ENCODE assay signal across 23 cellular contexts in the genomic region with DNA sequence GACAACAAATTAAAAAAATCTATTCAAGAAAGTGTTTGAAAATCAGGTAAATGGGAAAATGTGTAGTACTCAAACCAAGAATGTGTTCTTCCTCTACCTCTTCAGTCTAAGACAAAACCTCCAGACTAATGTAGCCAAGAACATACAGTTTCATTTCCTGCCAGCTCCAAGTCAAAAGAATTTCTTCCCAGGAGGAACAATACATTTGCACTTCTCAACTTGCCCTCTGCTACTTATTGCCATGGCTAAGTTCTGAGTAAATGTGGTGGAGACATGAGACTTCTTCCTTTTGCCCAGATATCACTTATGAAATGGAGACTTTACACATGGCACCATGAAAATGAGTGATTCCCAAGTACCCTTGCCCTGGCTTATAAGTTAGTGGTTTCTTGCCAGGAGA.
"Had no signal": no experiment of that assay in that cellular context is flagged by ENCODE, and none has a peak within 500 bp of the region (broad histone marks: within the 10 kb centered on the region; RNA-seq: fewer than 3 reads in every experiment).

No MANE protein-coding gene starts in this region.

- DNase-seq: cortex of kidney; gastrocnemius medialis; heart left ventricle; left cardiac atrium; left lung; mesendoderm; midbrain; naive thymus-derived CD4-positive, alpha-beta T cell; right lobe of liver; small intestine; stimulated activated CD4-positive, alpha-beta T cell treated with anti-CD3 and anti-CD28 coated beads, Interleukin-15, amount 100 ng/mL, for 24 hours; stimulated activated CD4-positive, alpha-beta T cell treated with anti-CD3 and anti-CD28 coated beads, Interleukin-2, amount 100 ng/mL, for 48 hours; stimulated activated naive B cell treated with anti-CD40 and anti-IgM and Interleukin-4, amounts not matched to agents 10 μg/mL and 1 μg/mL and 100 μg/mL, for 72 hours; transverse colon; upper lobe of right lung had no signal

- H3K9me3 Mint-ChIP-seq: nephron; neural progenitor cell; stimulated activated naive B cell treated with anti-CD40 and anti-IgM and Interleukin-4, amounts not matched to agents 10 μg/mL and 1 μg/mL and 100 μg/mL, for 72 hours had no signal

- H3K4me1 Mint-ChIP-seq: naive thymus-derived CD4-positive, alpha-beta T cell; nephron; stimulated activated naive B cell treated with anti-CD40 and anti-IgM and Interleukin-4, amounts not matched to agents 10 μg/mL and 1 μg/mL and 100 μg/mL, for 72 hours had no signal

- H3K27me3 ChIP-seq: esophagus muscularis mucosa, gastrocnemius medialis, heart left ventricle, hepatocyte, left lung, neural progenitor cell, right lobe of liver, transverse colon, upper lobe of right lung, vagina had no signal

- H3K27me3 Mint-ChIP-seq: naive thymus-derived CD4-positive, alpha-beta T cell; progenitor cell of endocrine pancreas; stimulated activated naive B cell treated with anti-CD40 and anti-IgM and Interleukin-4, amounts not matched to agents 10 μg/mL and 1 μg/mL and 100 μg/mL, for 72 hours; stimulated activated naive CD8-positive, alpha-beta T cell treated with anti-CD3 and anti-CD28 coated beads, Interleukin-15, Interleukin-2, amounts not matched to agents 100 ng/mL and 50 ng/mL, for 24 hours had no signal

- H3K4me3 ChIP-seq: esophagus muscularis mucosa, gastrocnemius medialis, heart left ventricle, hepatocyte, left lung, neural progenitor cell, right lobe of liver, transverse colon, upper lobe of right lung, vagina had no signal

- H3K36me3 ChIP-seq: esophagus muscularis mucosa, gastrocnemius medialis, heart left ventricle, left lung, neural progenitor cell, right lobe of liver, upper lobe of right lung, vagina had no signal

- H3K27ac Mint-ChIP-seq: naive thymus-derived CD4-positive, alpha-beta T cell; nephron; neural progenitor cell; progenitor cell of endocrine pancreas; stimulated activated naive B cell treated with anti-CD40 and anti-IgM and Interleukin-4, amounts not matched to agents 10 μg/mL and 1 μg/mL and 100 μg/mL, for 72 hours; stimulated activated naive CD8-positive, alpha-beta T cell treated with anti-CD3 and anti-CD28 coated beads, Interleukin-15, Interleukin-2, amounts not matched to agents 100 ng/mL and 50 ng/mL, for 24 hours had no signal

- H3K4me3 Mint-ChIP-seq: naive thymus-derived CD4-positive, alpha-beta T cell; nephron; neural progenitor cell; stimulated activated naive B cell treated with anti-CD40 and anti-IgM and Interleukin-4, amounts not matched to agents 10 μg/mL and 1 μg/mL and 100 μg/mL, for 72 hours; stimulated activated naive CD8-positive, alpha-beta T cell treated with anti-CD3 and anti-CD28 coated beads, Interleukin-15, Interleukin-2, amounts not matched to agents 100 ng/mL and 50 ng/mL, for 24 hours had no signal

- H3K4me1 ChIP-seq: esophagus muscularis mucosa, gastrocnemius medialis, heart left ventricle, left lung, neural progenitor cell, parathyroid adenoma, right lobe of liver, transverse colon, upper lobe of right lung, vagina had no signal

- H3K9ac ChIP-seq: neural progenitor cell, parathyroid adenoma had no signal

- H3K79me2 ChIP-seq: hepatocyte, parathyroid adenoma had no signal

- H3K36me3 Mint-ChIP-seq: naive thymus-derived CD4-positive, alpha-beta T cell; neural progenitor cell; stimulated activated naive B cell treated with anti-CD40 and anti-IgM and Interleukin-4, amounts not matched to agents 10 μg/mL and 1 μg/mL and 100 μg/mL, for 72 hours had no signal

- H3K9me3 ChIP-seq: esophagus muscularis mucosa, gastrocnemius medialis, heart left ventricle, left lung, right lobe of liver, transverse colon, upper lobe of right lung, vagina had no signal

- H3K27ac ChIP-seq: esophagus muscularis mucosa, gastrocnemius medialis, heart left ventricle, hepatocyte, left lung, neural progenitor cell, parathyroid adenoma, right lobe of liver, transverse colon, upper lobe of right lung, vagina had no signal

- H2AFZ ChIP-seq: hepatocyte, neural progenitor cell, parathyroid adenoma had no signal

- H3K4me2 ChIP-seq: hepatocyte, neural progenitor cell had no signal
